In the genomic region with DNA sequence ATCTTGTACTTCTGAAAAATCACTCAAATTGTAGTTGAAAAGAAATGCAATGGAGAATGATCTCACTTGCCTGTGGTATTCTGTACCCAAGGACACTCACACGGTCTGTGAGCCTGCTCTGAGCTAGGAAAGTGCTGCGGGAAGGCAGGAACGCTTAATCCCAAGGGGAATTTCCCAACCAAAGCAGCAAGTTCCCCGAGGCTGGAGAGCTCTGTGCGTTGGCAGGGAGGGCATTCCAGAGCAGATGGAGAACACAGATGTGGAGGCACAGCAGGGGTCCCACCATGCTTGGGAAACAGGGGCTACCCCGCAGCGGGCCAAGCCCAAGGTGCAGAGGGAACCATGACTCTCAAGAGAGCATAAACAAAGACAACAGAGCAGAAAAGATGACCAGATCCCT, we compare ENCODE assay signal across 13 cellular contexts. TPM values are rescaled to one million over a fixed set of nuclear protein-coding genes. Genes with fewer than 3 reads are reported as not detected.
DNase-seq lines count a peak whose midpoint lies in the region; ATAC-seq and TF ChIP-seq lines count a peak whose summit lies in the region.
"Had no signal": no experiment of that assay in that cellular context is flagged by ENCODE, and none has a peak within 500 bp of the region (broad histone marks: within the 10 kb centered on the region; RNA-seq: fewer than 3 reads in every experiment).

No MANE protein-coding gene starts in this region.

- H3K27ac ChIP-seq in ACC112 (ENCODE audit: low read depth, low read length) = peak overlapping the region; percentile 49; the same call in 1 of the 2 replicates
- H3K27ac ChIP-seq in Panc1 (ENCODE audit: low read length) = peak overlapping the region; percentile 72
- H3K27ac ChIP-seq in esophagus muscularis mucosa (replicated peaks in 1 of 4) = peak overlapping the region; percentile 80 to 94 (median 86)
- H3K27ac ChIP-seq: neutrophil had no signal

- H3K79me2 ChIP-seq in ACC112 (ENCODE audit: control insufficient read depth, insufficient read depth, low read length, unreplicated experiment) = peaks cover 51% of the 10 kb centered on the region

- no peak overlapping the region for H3K4me3 ChIP-seq in ACC112 (ENCODE audit: low read depth, low read length)
- H3K4me3 ChIP-seq in Panc1 (ENCODE audit: low read depth in 2 of 2, low read length in 2 of 2) = no peak overlapping the region
- H3K4me3 ChIP-seq in esophagus muscularis mucosa = peak overlapping the region in 1 of 4 donors; percentile 1
- H3K4me3 ChIP-seq in HAP-1 = no peak overlapping the region
- H3K4me3 ChIP-seq: GM12878 had no signal

- CTCF ChIA-PET in Panc1 (lab: Charles Lee) = interaction anchor here (0.9 kb wide), 1 partner anchor 38 kb away, joined by 3 read pairs; no protein-coding TSS in a partner anchor

- no peaks in the 10 kb centered on the region for H3K27me3 ChIP-seq in ACC112 (ENCODE audit: insufficient read depth, low read length)
- no peaks in the 10 kb centered on the region for H3K27me3 ChIP-seq in Panc1 (ENCODE audit: control insufficient read depth, insufficient read depth, low read length)
- no peaks in the 10 kb centered on the region for H3K27me3 ChIP-seq in esophagus muscularis mucosa
- H3K27me3 ChIP-seq in HAP-1 (ENCODE audit: low read depth) = no peaks in the 10 kb centered on the region
- H3K27me3 ChIP-seq: neutrophil had no signal

- ATAC-seq in Panc1 (peak; percentile 89), HG03108 (IDR thresholded peaks at IDR 0.05; ENCODE audit: unreplicated experiment) (no peak)
- ATAC-seq: GM12878 had no signal

- intact Hi-C loops in Panc1 (cut with micrococcal nuclease; ENCODE audit: unreplicated experiment) (no loop called here), esophagus muscularis mucosa (cut with DNase I) (no loop called here)

- TF ChIP-seq POLR2A in esophagus muscularis mucosa (IDR thresholded peaks at IDR 0.05; ENCODE audit: low read depth) = no peak

- H3K4me1 ChIP-seq in ACC112 (ENCODE audit: control insufficient read depth, insufficient read depth, low read length, unreplicated experiment) = peaks cover 36% of the 10 kb centered on the region
- H3K4me1 ChIP-seq in Panc1 (ENCODE audit: control insufficient read depth, insufficient read depth, low read length) = peaks cover 50% of the 10 kb centered on the region
- H3K4me1 ChIP-seq in esophagus muscularis mucosa = peaks cover 51 to 97% (median 92%) of the 10 kb centered on the region in 4 donors
- H3K4me1 ChIP-seq in HAP-1 = peaks cover 12% of the 10 kb centered on the region

- TF ChIP-seq CTCF in Panc1 (IDR thresholded peaks at IDR 0.05) (no peak), esophagus muscularis mucosa (IDR thresholded peaks at IDR 0.05) (no peak)

- BruUV-seq in Panc1 (replicated peaks; lab: Mats Ljungman, UMichigan) = no TSS peak

- no peaks in the 10 kb centered on the region for H3K9me3 ChIP-seq in Panc1 (ENCODE audit: control insufficient read depth, insufficient read depth, low read depth, low read length)
- no peaks in the 10 kb centered on the region for H3K9me3 ChIP-seq in esophagus muscularis mucosa
- no peaks in the 10 kb centered on the region for H3K9me3 ChIP-seq in HAP-1
- H3K9me3 ChIP-seq: neutrophil had no signal

- in situ Hi-C loops in Panc1 (cut with HindIII; ENCODE audit: low pct_unique_long_range_greater_than_20kb, low sequenced_read_pairs) (no loop called here), HAP-1 (cut with MboI; ENCODE audit: low sequenced_read_pairs) (no loop called here)

- 44% methylated on average over 7 of the region's 7 CpGs for WGBS in esophagus muscularis mucosa

- H3K36me3 ChIP-seq in ACC112 (ENCODE audit: insufficient read depth, low read length) = no peaks in the 10 kb centered on the region
- H3K36me3 ChIP-seq in Panc1 (ENCODE audit: control insufficient read depth, insufficient read depth, low read length) = no peaks in the 10 kb centered on the region
- no peaks in the 10 kb centered on the region for H3K36me3 ChIP-seq in esophagus muscularis mucosa
- H3K36me3 ChIP-seq in HAP-1 (replicated peaks) = no peaks in the 10 kb centered on the region
- H3K36me3 ChIP-seq: neutrophil had no signal

- peak; percentile 86 for TF ChIP-seq EP300 in esophagus muscularis mucosa (IDR thresholded peaks at IDR 0.05)

- DNase-seq in Panc1 (ENCODE audit: low read depth, low spot score) (no peak), esophagus muscularis mucosa (ENCODE audit: extremely low spot score) (no peak), myocyte (ENCODE audit: low read depth) (peak; percentile 82), NCI-H1105 (lab: John Stamatoyannopoulos, UW) (no peak), HAP-1 (ENCODE audit: low spot score in 2 of 2) (no peak), NCI-H748 (lab: John Stamatoyannopoulos, UW; ENCODE audit: unreplicated experiment) (no peak)
- DNase-seq: activated T-cell treated with anti-CD3 and anti-CD28 coated beads, Interleukin-2, amount 50 U/mL, for 24 hours; SHP77 treated with DMSO at 0.1 percent for 48 hours; stimulated activated CD8-positive, alpha-beta memory T cell treated with anti-CD3 and anti-CD28 coated beads, Interleukin-4, amount 100 ng/mL, for 48 hours had no signal

- POLR2A ChIA-PET in Panc1 (lab: Charles Lee) = no interaction called here

- H2AFZ ChIP-seq in ACC112 (ENCODE audit: low read length, unreplicated experiment) = no peak overlapping the region

RNA-seq across cellular contexts. Expression of a gene that starts 13.6 kb away (rescaled TPM):
- total RNA-seq in Panc1 (2021; ENCODE audit: unreplicated experiment) (72.8 TPM), esophagus muscularis mucosa (1,000 to 10,000 TPM in 1 of 4 donors, 100 to 1,000 TPM in 3; 785 to 1,099 (median 921) TPM), myocyte (65.8 and 71.2 TPM in 2 replicates)
- 64.8 TPM for polyA plus RNA-seq in Panc1 (2012; ENCODE audit: insufficient read length)
- polyA plus RNA-seq in myocyte (2012) = 30.0 TPM

Comparison
In these comparisons a context has a peak if more than half of its experiments do, and no peak if none do; other contexts are left out.
1. RNA of a gene that starts 13.6 kb away (total RNA-seq): 785 to 1,099 TPM in esophagus muscularis mucosa; 72.8 TPM in Panc1 (single experiment) and 65.8 to 71.2 TPM in myocyte; every median in the first group is over 10 times any median in the second.
2. Peak in every context shown above with its lines, with median percentiles within 50 percentile points of each other: H3K27ac ChIP-seq.